Comparison of ENCODE assay signal across 3 cellular contexts in genomic region chr17:5361426-5361825, GRCh38.
TF ChIP-seq lines count a peak whose summit lies in the region.

No MANE protein-coding gene starts in this region.

TF ChIP-seq in GM12891, 5 proteins besides CTCF, POLR2A, EP300 and RAD21:
- TF ChIP-seq POLR2AphosphoS5 (IDR thresholded peaks at IDR 0.05; ENCODE audit: low read depth, low read length) = no peak
- no peak for TF ChIP-seq TAF1 (IDR thresholded peaks at IDR 0.05; ENCODE audit: low read depth, low read length)
- no peak for TF ChIP-seq SPI1 (IDR thresholded peaks at IDR 0.05; ENCODE audit: low read depth, low read length)
- no peak for TF ChIP-seq PAX5 (IDR thresholded peaks at IDR 0.05; ENCODE audit: insufficient read depth, low read length, severe bottlenecking)
- no peak for TF ChIP-seq POU2F2 (IDR thresholded peaks at IDR 0.05; ENCODE audit: low read depth, low read length)

TF ChIP-seq in GM12878, 131 proteins besides CTCF, POLR2A, EP300 and RAD21:
- TF ChIP-seq ZNF207 (IDR thresholded peaks at IDR 0.05; ENCODE audit: borderline replicate concordance) = no peak
- TF ChIP-seq SREBF1 (IDR thresholded peaks at IDR 0.05; ENCODE audit: low read length) = no peak
- no peak for TF ChIP-seq BHLHE40 (IDR thresholded peaks at IDR 0.05; ENCODE audit: borderline replicate concordance in 1 of 2, low read depth in 2 of 2, low read length in 1 of 2)
- TF ChIP-seq MEF2A (IDR thresholded peaks at IDR 0.05; ENCODE audit: insufficient read depth, low read depth, low read length) = no peak
- TF ChIP-seq SIX5 (IDR thresholded peaks at IDR 0.05; ENCODE audit: low read depth, low read length, severe bottlenecking) = no peak
- no peak for TF ChIP-seq NFIC (IDR thresholded peaks at IDR 0.05; ENCODE audit: low read depth, low read length)
- TF ChIP-seq ASH2L (IDR thresholded peaks at IDR 0.05; ENCODE audit: borderline replicate concordance, low read depth) = no peak
- no peak for TF ChIP-seq SMAD5 (IDR thresholded peaks at IDR 0.05; ENCODE audit: low read depth)
- TF ChIP-seq CEBPZ (IDR thresholded peaks at IDR 0.05; ENCODE audit: low read depth, low read length) = no peak
- no peak for TF ChIP-seq RUNX3 (IDR thresholded peaks at IDR 0.05; ENCODE audit: low read length)
- no peak for TF ChIP-seq EGR1 (IDR thresholded peaks at IDR 0.05; ENCODE audit: borderline replicate concordance in 1 of 2, low read depth in 2 of 2, low read length in 2 of 2)
- TF ChIP-seq GABPA (IDR thresholded peaks at IDR 0.05; ENCODE audit: low read depth) = no peak
- TF ChIP-seq CHD1 (IDR thresholded peaks at IDR 0.05; ENCODE audit: low read depth, low read length) = no peak
- no peak for TF ChIP-seq KAT2A (conservative IDR thresholded peaks at IDR 0.05; ENCODE audit: control insufficient read depth, low read depth, low read length)

TF ChIP-seq in SK-N-SH, 30 proteins besides CTCF, POLR2A, EP300 and RAD21:
- TF ChIP-seq CHD2 (IDR thresholded peaks at IDR 0.05; ENCODE audit: low read length, partially characterized antibody) (no peak), MAX (IDR thresholded peaks at IDR 0.05; ENCODE audit: low read depth) (no peak), GATA2 (CRISPR knock-in tag; IDR thresholded peaks at IDR 0.05) (no peak), NFIC (IDR thresholded peaks at IDR 0.05; ENCODE audit: borderline replicate concordance) (no peak), TEAD4 (IDR thresholded peaks at IDR 0.05; ENCODE audit: borderline replicate concordance, insufficient read depth) (no peak), IRF3 (IDR thresholded peaks at IDR 0.05; ENCODE audit: low read depth, low read length) (no peak), ELF1 (IDR thresholded peaks at IDR 0.05) (no peak), NRF1 (IDR thresholded peaks at IDR 0.05; ENCODE audit: low read depth, low read length) (no peak), POLR2AphosphoS5 (IDR thresholded peaks at IDR 0.05; ENCODE audit: low read depth, low read length) (no peak), MXI1 (IDR thresholded peaks at IDR 0.05; ENCODE audit: low read depth, low read length) (no peak), SMC3 (IDR thresholded peaks at IDR 0.05; ENCODE audit: low read depth, low read length) (no peak), FOXJ3 (CRISPR knock-in tag; IDR thresholded peaks at IDR 0.05) (no peak), FOSL2 (IDR thresholded peaks at IDR 0.05; ENCODE audit: borderline replicate concordance, low read depth) (no peak)
